ENCODE assay signal across 12 cellular contexts in the genomic region with DNA sequence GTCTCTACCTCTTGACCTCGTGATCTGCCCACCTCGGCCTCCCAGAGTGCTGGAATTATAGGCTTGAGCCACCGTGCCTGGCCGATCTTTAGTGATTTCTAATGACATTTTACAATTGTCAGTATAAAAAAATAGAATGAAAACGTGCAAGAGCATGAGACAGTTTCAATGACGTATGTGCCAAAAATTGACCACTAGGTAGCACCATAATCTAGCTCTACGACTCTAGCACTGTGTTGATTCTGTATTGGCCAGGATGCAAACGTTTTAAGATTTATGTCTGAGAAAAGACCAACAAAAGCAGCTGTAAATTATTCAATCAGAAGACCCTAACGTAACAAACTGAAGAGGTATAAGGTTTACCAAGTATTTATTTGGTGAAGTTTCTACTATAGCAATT. TPM values are rescaled to one million over a fixed set of nuclear protein-coding genes. Genes with fewer than 3 reads are reported as not detected.
A peak's percentile ranks its signal among the peaks of the same experiment; 100 is the strongest.
DNase-seq lines count a peak whose midpoint lies in the region; ATAC-seq, FAIRE-seq and TF ChIP-seq lines count a peak whose summit lies in the region.
"Had no signal": no experiment of that assay in that cellular context is flagged by ENCODE, and none has a peak within 500 bp of the region (broad histone marks: within the 10 kb centered on the region; RNA-seq: fewer than 3 reads in every experiment).

No MANE protein-coding gene starts in this region.

- no peaks in the 10 kb centered on the region for H3K36me3 Mint-ChIP-seq in HFFc6 (ENCODE audit: low read depth)
- H3K36me3 Mint-ChIP-seq: activated naive CD4-positive, alpha-beta T cell treated with anti-CD3 and anti-CD28 coated beads, Interleukin-2, amount 50 U/mL, for 24 hours had no signal

- TF ChIP-seq CTCF in BE2C (IDR thresholded peaks at IDR 0.05; ENCODE audit: low read depth, low read length) = peak; percentile 49
- TF ChIP-seq CTCF in HFFc6 (IDR thresholded peaks at IDR 0.05) = peak; percentile 47; the same call in 1 of the 2 replicates
- no peak for TF ChIP-seq CTCF in astrocyte of the spinal cord (IDR thresholded peaks at IDR 0.05; ENCODE audit: low read depth, low read length)
- TF ChIP-seq CTCF in liver (IDR thresholded peaks at IDR 0.05; ENCODE audit: low read depth, low read length, missing input control) = peak; percentile 21
- no peak for TF ChIP-seq CTCF in transverse colon (IDR thresholded peaks at IDR 0.05)

- intact Hi-C loops in transverse colon (cut with DNase I; ENCODE audit: low total_unique reads) = no loop called here

- DNase-seq in BE2C (no peak), HFFc6 (no peak), astrocyte of the spinal cord (ENCODE audit: low read depth, low spot score) (peak; percentile 22), transverse colon (no peak), dedifferentiated amniotic fluid mesenchymal stem cell (ENCODE audit: extremely low spot score) (no peak), urothelium cell line (ENCODE audit: low spot score) (no peak)
- DNase-seq: hippocampal formation, NCI-H2227 treated with DMSO at 0.1 percent for 48 hours, ovary had no signal

- no peak for TF ChIP-seq EP300 in transverse colon (IDR thresholded peaks at IDR 0.05; ENCODE audit: low read depth)

- peak overlapping the region; percentile 94 for H3K27ac Mint-ChIP-seq in HFFc6
- H3K27ac Mint-ChIP-seq: activated naive CD4-positive, alpha-beta T cell treated with anti-CD3 and anti-CD28 coated beads, Interleukin-2, amount 50 U/mL, for 24 hours had no signal

- H3K36me3 ChIP-seq in BE2C (no peaks in the 10 kb centered on the region), liver (ENCODE audit: control insufficient read depth in 4 of 4, insufficient read depth in 3 of 4, low read depth in 1 of 4, low read length in 3 of 4) (no peaks in the 10 kb centered on the region), transverse colon (no peaks in the 10 kb centered on the region)
- H3K36me3 ChIP-seq: ovary had no signal

- H3K4me1 ChIP-seq in BE2C = peaks cover 9% of the 10 kb centered on the region
- peaks cover 0 to 2% (median 0%) of the 10 kb centered on the region in 4 donors for H3K4me1 ChIP-seq in liver (ENCODE audit: control insufficient read depth in 4 of 4, insufficient read depth in 4 of 4, low read length in 3 of 4)
- peaks cover 0 to 6% (median 0%) of the 10 kb centered on the region in 4 donors for H3K4me1 ChIP-seq in transverse colon

- H3K4me3 Mint-ChIP-seq in HFFc6 = peak overlapping the region; percentile 75; the same call in 1 of the 2 replicates
- H3K4me3 Mint-ChIP-seq: activated naive CD4-positive, alpha-beta T cell treated with anti-CD3 and anti-CD28 coated beads, Interleukin-2, amount 50 U/mL, for 24 hours had no signal

- WGBS in liver = 57% methylated on average over 9 of the region's 9 CpGs
- WGBS in transverse colon (ENCODE audit: low coverage in 1 of 2), 2 donors = 50 to 60% methylated on average over 9 of the region's 9 CpGs

- in situ Hi-C loops in astrocyte of the spinal cord (cut with HindIII; ENCODE audit: low sequenced_read_pairs) = no loop called here
- in situ Hi-C loops in transverse colon (cut with MboI; ENCODE audit: low pct_ligation_motif_present in 1 of 4, low pct_unique_long_range_greater_than_20kb in 1 of 4, low sequenced_read_pairs in 3 of 4) = no loop called here

- H3K9ac ChIP-seq in liver (ENCODE audit: low read depth in 1 of 2, low read length in 2 of 2) = no peak overlapping the region

- no peak for FAIRE-seq in urothelium cell line (lab: Jason Lieb, UNC)

- no peak overlapping the region for H3K27ac ChIP-seq in liver (ENCODE audit: low read depth in 1 of 2, low read length in 2 of 2)
- H3K27ac ChIP-seq in transverse colon = peak overlapping the region in 1 of 4 donors; percentile 20
- H3K27ac ChIP-seq: ovary had no signal

- TF ChIP-seq POLR2A in transverse colon (IDR thresholded peaks at IDR 0.05) = no peak

- H3K27me3 Mint-ChIP-seq in HFFc6 (ENCODE audit: insufficient read depth) = peaks cover 4% of the 10 kb centered on the region; the same call in 1 of the 2 replicates
- H3K27me3 Mint-ChIP-seq: activated naive CD4-positive, alpha-beta T cell treated with anti-CD3 and anti-CD28 coated beads, Interleukin-2, amount 50 U/mL, for 24 hours had no signal

- ATAC-seq in GM21528 (IDR thresholded peaks at IDR 0.05; ENCODE audit: low FRiP score, unreplicated experiment) = no peak

- H3K9me3 ChIP-seq in BE2C = no peaks in the 10 kb centered on the region
- H3K9me3 ChIP-seq in liver (ENCODE audit: control insufficient read depth in 4 of 4, low read length in 3 of 4) = no peaks in the 10 kb centered on the region
- no peaks in the 10 kb centered on the region for H3K9me3 ChIP-seq in transverse colon
- H3K9me3 ChIP-seq: ovary had no signal

- H3K4me1 Mint-ChIP-seq in HFFc6 (ENCODE audit: low read depth) = peaks cover 56% of the 10 kb centered on the region

- no peaks in the 10 kb centered on the region for H3K9me3 Mint-ChIP-seq in HFFc6
- H3K9me3 Mint-ChIP-seq: activated naive CD4-positive, alpha-beta T cell treated with anti-CD3 and anti-CD28 coated beads, Interleukin-2, amount 50 U/mL, for 24 hours had no signal

- H3K4me3 ChIP-seq in BE2C (ENCODE audit: low read depth, low read length) (no peak overlapping the region), astrocyte of the spinal cord (ENCODE audit: low read depth, low read length) (no peak overlapping the region), liver (ENCODE audit: low read depth in 1 of 3, low read length in 3 of 3) (no peak overlapping the region), transverse colon (no peak overlapping the region)
- H3K4me3 ChIP-seq: ovary had no signal

- H3K27me3 ChIP-seq in BE2C = no peaks in the 10 kb centered on the region
- no peaks in the 10 kb centered on the region for H3K27me3 ChIP-seq in liver (ENCODE audit: control insufficient read depth in 4 of 4, insufficient read depth in 4 of 4, low read length in 3 of 4)
- H3K27me3 ChIP-seq in transverse colon = no peaks in the 10 kb centered on the region
- H3K27me3 ChIP-seq: ovary had no signal

- TF ChIP-seq RAD21 in liver (IDR thresholded peaks at IDR 0.05) = peak; percentile 59 to 63

TF ChIP-seq in liver, 16 proteins besides CTCF, POLR2A, EP300 and RAD21:
- TF ChIP-seq, protein P1, sequence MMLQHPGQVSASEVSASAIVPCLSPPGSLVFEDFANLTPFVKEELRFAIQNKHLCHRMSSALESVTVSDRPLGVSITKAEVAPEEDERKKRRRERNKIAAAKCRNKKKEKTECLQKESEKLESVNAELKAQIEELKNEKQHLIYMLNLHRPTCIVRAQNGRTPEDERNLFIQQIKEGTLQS (IDR thresholded peaks at IDR 0.05) = no peak
- TF ChIP-seq HNF4A (conservative IDR thresholded peaks at IDR 0.05) (no peak), EGR1 (IDR thresholded peaks at IDR 0.05; ENCODE audit: low read depth in 2 of 2) (no peak), NR2F2 (IDR thresholded peaks at IDR 0.05) (no peak), YY1 (IDR thresholded peaks at IDR 0.05) (no peak), FOXA1 (IDR thresholded peaks at IDR 0.05) (no peak), TAF1 (conservative IDR thresholded peaks at IDR 0.05) (no peak), GABPA (IDR thresholded peaks at IDR 0.05 in 1 of 2, conservative IDR thresholded peaks at IDR 0.05 in 1 of 2) (no peak), RXRA (IDR thresholded peaks at IDR 0.05) (no peak), FOXA2 (IDR thresholded peaks at IDR 0.05) (no peak), JUND (IDR thresholded peaks at IDR 0.05) (no peak), SP1 (IDR thresholded peaks at IDR 0.05) (no peak), HNF4G (IDR thresholded peaks at IDR 0.05) (no peak)
- TF ChIP-seq, protein P2, sequence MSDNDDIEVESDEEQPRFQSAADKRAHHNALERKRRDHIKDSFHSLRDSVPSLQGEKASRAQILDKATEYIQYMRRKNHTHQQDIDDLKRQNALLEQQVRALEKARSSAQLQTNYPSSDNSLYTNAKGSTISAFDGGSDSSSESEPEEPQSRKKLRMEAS (IDR thresholded peaks at IDR 0.05) = no peak
- TF ChIP-seq, protein P3, sequence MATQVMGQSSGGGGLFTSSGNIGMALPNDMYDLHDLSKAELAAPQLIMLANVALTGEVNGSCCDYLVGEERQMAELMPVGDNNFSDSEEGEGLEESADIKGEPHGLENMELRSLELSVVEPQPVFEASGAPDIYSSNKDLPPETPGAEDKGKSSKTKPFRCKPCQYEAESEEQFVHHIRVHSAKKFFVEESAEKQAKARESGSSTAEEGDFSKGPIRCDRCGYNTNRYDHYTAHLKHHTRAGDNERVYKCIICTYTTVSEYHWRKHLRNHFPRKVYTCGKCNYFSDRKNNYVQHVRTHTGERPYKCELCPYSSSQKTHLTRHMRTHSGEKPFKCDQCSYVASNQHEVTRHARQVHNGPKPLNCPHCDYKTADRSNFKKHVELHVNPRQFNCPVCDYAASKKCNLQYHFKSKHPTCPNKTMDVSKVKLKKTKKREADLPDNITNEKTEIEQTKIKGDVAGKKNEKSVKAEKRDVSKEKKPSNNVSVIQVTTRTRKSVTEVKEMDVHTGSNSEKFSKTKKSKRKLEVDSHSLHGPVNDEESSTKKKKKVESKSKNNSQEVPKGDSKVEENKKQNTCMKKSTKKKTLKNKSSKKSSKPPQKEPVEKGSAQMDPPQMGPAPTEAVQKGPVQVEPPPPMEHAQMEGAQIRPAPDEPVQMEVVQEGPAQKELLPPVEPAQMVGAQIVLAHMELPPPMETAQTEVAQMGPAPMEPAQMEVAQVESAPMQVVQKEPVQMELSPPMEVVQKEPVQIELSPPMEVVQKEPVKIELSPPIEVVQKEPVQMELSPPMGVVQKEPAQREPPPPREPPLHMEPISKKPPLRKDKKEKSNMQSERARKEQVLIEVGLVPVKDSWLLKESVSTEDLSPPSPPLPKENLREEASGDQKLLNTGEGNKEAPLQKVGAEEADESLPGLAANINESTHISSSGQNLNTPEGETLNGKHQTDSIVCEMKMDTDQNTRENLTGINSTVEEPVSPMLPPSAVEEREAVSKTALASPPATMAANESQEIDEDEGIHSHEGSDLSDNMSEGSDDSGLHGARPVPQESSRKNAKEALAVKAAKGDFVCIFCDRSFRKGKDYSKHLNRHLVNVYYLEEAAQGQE (IDR thresholded peaks at IDR 0.05) = no peak
TF ChIP-seq in liver: peak in this region for 0.

RNA-seq across cellular contexts. Expression of a gene that starts 25.4 kb away (rescaled TPM):
- 6.7 TPM for polyA plus RNA-seq in BE2C (2012; ENCODE audit: insufficient read depth, insufficient read length, low read depth)
- total RNA-seq in HFFc6 (2021; fragmentation: NEBNext Ultra II Directional; extraction: Animal tissue kit (Norgen Biotek cat#: 25700)) = 1 to 10 TPM; 5.7 to 8.6 (median 6.3) TPM
- total RNA-seq in liver (10 to 100 TPM; 10.2 to 35.4 TPM), transverse colon (10 to 100 TPM in 3 of 4 donors, 1 to 10 TPM in 1; 1.9 to 13.1 (median 11.6) TPM)
- polyA plus RNA-seq in liver = 1 to 10 TPM; 6.5 to 6.7 TPM

Comparison
In these comparisons a context has a peak if more than half of its experiments do, and no peak if none do; other contexts are left out.
1. CTCF ChIP-seq: peak in BE2C (single experiment), HFFc6 (single experiment) and liver (single experiment); none in astrocyte of the spinal cord (single experiment) and transverse colon (0 of 5).